9 cellular contexts compared by ENCODE assay signal in genomic region chr19:40974633-40975037, GRCh38. TPM values are rescaled to one million over a fixed set of nuclear protein-coding genes. Genes with fewer than 3 reads are reported as not detected.
DNase-seq lines count a peak whose midpoint lies in the region; ATAC-seq and TF ChIP-seq lines count a peak whose summit lies in the region.
"Had no signal": no experiment of that assay in that cellular context is flagged by ENCODE, and none has a peak within 500 bp of the region (broad histone marks: within the 10 kb centered on the region; RNA-seq: fewer than 3 reads in every experiment).

No MANE protein-coding gene starts in this region.

- no peaks in the 10 kb centered on the region for H3K9me3 Mint-ChIP-seq in activated T-cell treated with anti-CD3 and anti-CD28 coated beads, Interleukin-2, amount 50 U/mL, for 4 hours
- H3K9me3 Mint-ChIP-seq in neural crest cell: no peaks in the 10 kb centered on the region

- BruUV-seq in PC-3 (replicated peaks; lab: Mats Ljungman, UMichigan): no TSS peak

- H3K4me1 Mint-ChIP-seq in activated T-cell treated with anti-CD3 and anti-CD28 coated beads, Interleukin-2, amount 50 U/mL, for 4 hours (ENCODE audit: low read depth): peaks cover 26% of the 10 kb centered on the region
- no peaks in the 10 kb centered on the region for H3K4me1 Mint-ChIP-seq in neural crest cell

- H3K9me2 ChIP-seq in PC-3 (replicated peaks; ENCODE audit: low read length): no peaks in the 10 kb centered on the region

- H3K4me3 Mint-ChIP-seq in activated T-cell treated with anti-CD3 and anti-CD28 coated beads, Interleukin-2, amount 50 U/mL, for 4 hours: no peak overlapping the region
- no peak overlapping the region for H3K4me3 Mint-ChIP-seq in neural crest cell
- H3K4me3 Mint-ChIP-seq: IgD-negative memory B cell had no signal

- no peak for TF ChIP-seq POLR2A in stomach (IDR thresholded peaks at IDR 0.05)

- no peaks in the 10 kb centered on the region for H3F3A ChIP-seq in PC-3 (ENCODE audit: low read length, unreplicated experiment)

- H3K9me3 ChIP-seq in PC-3 (ENCODE audit: low read length) (no peaks in the 10 kb centered on the region), fibroblast of lung (ENCODE audit: control insufficient read depth, insufficient read depth, low read depth, low read length) (no peaks in the 10 kb centered on the region), stomach (peaks cover 0 to 4% (median 0%) of the 10 kb centered on the region in 4 donors)

- H3K27me3 Mint-ChIP-seq in activated T-cell treated with anti-CD3 and anti-CD28 coated beads, Interleukin-2, amount 50 U/mL, for 4 hours (ENCODE audit: low read depth): peaks cover 5% of the 10 kb centered on the region
- H3K27me3 Mint-ChIP-seq in neural crest cell (ENCODE audit: low read depth): peaks cover 39% of the 10 kb centered on the region

- no peak for TF ChIP-seq EP300 in stomach (IDR thresholded peaks at IDR 0.05)

- no peak overlapping the region for H2AFZ ChIP-seq in PC-3 (ENCODE audit: low read length)
- no peak overlapping the region for H2AFZ ChIP-seq in fibroblast of lung (ENCODE audit: low read length)

- 15 to 25% (median 24%) methylated on average over 4 of the region's 4 CpGs for WGBS in stomach, 5 donors

- CTCF ChIA-PET in PC-3 (lab: Charles Lee): interaction anchor here (0.6 to 0.7 kb wide), 2 partner anchors 19 to 150 kb away, joined by 3 to 11 read pairs; no protein-coding TSS in a partner anchor

- no peak overlapping the region for H3K9ac ChIP-seq in PC-3 (ENCODE audit: low read length)
- no peak overlapping the region for H3K9ac ChIP-seq in fibroblast of lung (ENCODE audit: insufficient read depth, low read length)

- H3K4me3 ChIP-seq in PC-3 (ENCODE audit: low read length) (no peak overlapping the region), fibroblast of lung (replicated peaks in 1 of 4; ENCODE audit: control extremely low read depth in 1 of 4, insufficient read depth in 1 of 4, low read depth in 3 of 4, low read length in 4 of 4) (no peak overlapping the region), stomach (no peak overlapping the region)

- no peaks in the 10 kb centered on the region for H3K79me2 ChIP-seq in PC-3 (ENCODE audit: low read length)
- H3K79me2 ChIP-seq in fibroblast of lung (ENCODE audit: control insufficient read depth, insufficient read depth, low read length): no peaks in the 10 kb centered on the region

- intact Hi-C loops in PC-3 (cut with micrococcal nuclease) (loop anchor here (2.0 kb wide), 1 partner anchor 170 kb away; no protein-coding TSS in a partner anchor), stomach (cut with DNase I; ENCODE audit: low total_unique reads) (no loop called here)

- H4K20me1 ChIP-seq in PC-3 (ENCODE audit: low read length): no peaks in the 10 kb centered on the region
- H4K20me1 ChIP-seq in fibroblast of lung (ENCODE audit: control insufficient read depth, extremely low read depth, insufficient read depth, low read length): no peaks in the 10 kb centered on the region

- peak; percentile 65 for TF ChIP-seq CTCF in PC-3 (conservative IDR thresholded peaks at IDR 0.05; ENCODE audit: low read depth, low read length)
- TF ChIP-seq CTCF in fibroblast of lung (conservative IDR thresholded peaks at IDR 0.05 in 1 of 2, IDR thresholded peaks at IDR 0.05 in 1 of 2; ENCODE audit: low read depth in 1 of 2, low read length in 2 of 2): peak; percentile 81 to 90
- TF ChIP-seq CTCF in neural crest cell (conservative IDR thresholded peaks at IDR 0.05): peak; percentile 90
- peak in 5 of 7 experiments; percentile 50 to 89 (median 78) for TF ChIP-seq CTCF in stomach (IDR thresholded peaks at IDR 0.05)

- no peaks in the 10 kb centered on the region for H3K36me3 Mint-ChIP-seq in activated T-cell treated with anti-CD3 and anti-CD28 coated beads, Interleukin-2, amount 50 U/mL, for 4 hours (ENCODE audit: insufficient read depth)
- H3K36me3 Mint-ChIP-seq in neural crest cell (ENCODE audit: low read depth): no peaks in the 10 kb centered on the region

- H3K4me1 ChIP-seq in PC-3 (ENCODE audit: insufficient read depth, low read length) (no peaks in the 10 kb centered on the region), fibroblast of lung (ENCODE audit: control insufficient read depth, extremely low read depth, insufficient read depth, low read length) (no peaks in the 10 kb centered on the region), stomach (no peaks in the 10 kb centered on the region)

- H3K27ac ChIP-seq in PC-3 (ENCODE audit: low read length) (no peak overlapping the region), fibroblast of lung (ENCODE audit: insufficient read depth, low read length) (no peak overlapping the region), stomach (no peak overlapping the region)

- DNase-seq in CD1c-positive myeloid dendritic cell (ENCODE audit: extremely low spot score) (peak; percentile 82), HS-5 (ENCODE audit: low read depth) (peak; percentile 35), PC-3 (peak; percentile 74), fibroblast of lung (ENCODE audit: low read depth in 2 of 2) (peak; percentile 52 to 78), neural crest cell (ENCODE audit: low read depth, low spot score) (peak; percentile 79), stomach (peak; percentile 82)
- peak; percentile 78 for DNase-seq in activated T-cell treated with anti-CD3 and anti-CD28 coated beads, Interleukin-2, amount 50 U/mL, for 4 hours

- POLR2A ChIA-PET in PC-3 (lab: Charles Lee; ENCODE audit: unreplicated experiment): no interaction called here

- ATAC-seq in PC-3 (peak; percentile 74), GM18520 (IDR thresholded peaks at IDR 0.05; ENCODE audit: unreplicated experiment) (no peak)
- peak; percentile 78 to 86 for ATAC-seq in activated T-cell treated with anti-CD3 and anti-CD28 coated beads, Interleukin-2, amount 50 U/mL, for 4 hours

- H3K27ac Mint-ChIP-seq in neural crest cell (ENCODE audit: unreplicated experiment): no peak overlapping the region
- H3K27ac Mint-ChIP-seq: IgD-negative memory B cell had no signal

- H3K27me3 ChIP-seq in PC-3 (ENCODE audit: low read length): no peaks in the 10 kb centered on the region
- H3K27me3 ChIP-seq in fibroblast of lung (ENCODE audit: control insufficient read depth, insufficient read depth, low read length): no peaks in the 10 kb centered on the region
- peaks cover 0 to 18% (median 0%) of the 10 kb centered on the region in 3 donors for H3K27me3 ChIP-seq in stomach

- H3K36me3 ChIP-seq in PC-3 (ENCODE audit: low read depth, low read length) (no peaks in the 10 kb centered on the region), fibroblast of lung (ENCODE audit: control insufficient read depth, insufficient read depth, low read length) (no peaks in the 10 kb centered on the region), stomach (no peaks in the 10 kb centered on the region)

- H3K4me2 ChIP-seq in PC-3 (ENCODE audit: low read length) (no peak overlapping the region), fibroblast of lung (ENCODE audit: extremely low read depth, insufficient read depth, low read length) (no peak overlapping the region)

RNA-seq across cellular contexts. Expression of gene CYP2B6, which starts 16.4 kb away (rescaled TPM):
- not detected in 2 replicates for total RNA-seq in PC-3 (2014; rRNA removed)
- under 1 TPM in 2 of 3 donors, not detected in 1; 0.18 TPM for total RNA-seq in activated T-cell treated with anti-CD3 and anti-CD28 coated beads, Interleukin-2, amount 50 U/mL, for 4 hours
- total RNA-seq in fibroblast of lung: not detected in 2 replicates
- not detected in 2 replicates for polyA plus RNA-seq in fibroblast of lung
- polyA plus RNA-seq in fibroblast of lung (2012): not detected in 2 replicates
- polyA minus RNA-seq in fibroblast of lung (ENCODE audit: low replicate concordance): not detected in 2 replicates
- not detected in 2 replicates for total RNA-seq in neural crest cell
- total RNA-seq in stomach: under 1 TPM in 1 of 5 donors, not detected in 4; 0.87 TPM
- not detected for polyA plus RNA-seq in stomach
- polyA plus RNA-seq: IgD-negative memory B cell had no signal
